ENCODE assay signal across 10 cellular contexts in genomic region chr10:4947635-4948596, GRCh38. TPM values are rescaled to one million over a fixed set of nuclear protein-coding genes. Genes with fewer than 3 reads are reported as not detected.
DNase-seq lines count a peak whose midpoint lies in the region; ATAC-seq and TF ChIP-seq lines count a peak whose summit lies in the region.
"Had no signal": no experiment of that assay in that cellular context is flagged by ENCODE, and none has a peak within 500 bp of the region (broad histone marks: within the 10 kb centered on the region; RNA-seq: fewer than 3 reads in every experiment).

No MANE protein-coding gene starts in this region.

- H3K27ac ChIP-seq in PC-3 (ENCODE audit: low read length), result peak overlapping the region; percentile 80
- peak overlapping the region; percentile 67 to 79 (median 76) for H3K27ac ChIP-seq in esophagus muscularis mucosa (replicated peaks in 1 of 4)
- H3K27ac ChIP-seq: C4-2B had no signal

- H3K27ac Mint-ChIP-seq in nephron (peak overlapping the region; percentile 17 to 91 (median 59)), endothelial cell (ENCODE audit: unreplicated experiment) (no peak overlapping the region), T-helper 17 cell (no peak overlapping the region)
- H3K27ac Mint-ChIP-seq: dendritic cell treated with granulocyte-macrophage colony-stimulating factor and Interleukin-4, amounts not matched to agents 40 ng/mL and 50 ng/mL, for 4 days had no signal

- H3K4me1 ChIP-seq in PC-3 (ENCODE audit: insufficient read depth, low read length) (peaks cover 18% of the 10 kb centered on the region), esophagus muscularis mucosa (peaks cover 9 to 62% (median 55%) of the 10 kb centered on the region in 4 donors)

- H3K4me3 Mint-ChIP-seq in nephron (no peak overlapping the region), endothelial cell (ENCODE audit: unreplicated experiment) (no peak overlapping the region), T-helper 17 cell (no peak overlapping the region)
- H3K4me3 Mint-ChIP-seq: dendritic cell treated with granulocyte-macrophage colony-stimulating factor and Interleukin-4, amounts not matched to agents 40 ng/mL and 50 ng/mL, for 4 days had no signal

- H3K27me3 ChIP-seq in PC-3 (ENCODE audit: low read length), result no peaks in the 10 kb centered on the region
- H3K27me3 ChIP-seq in esophagus muscularis mucosa, result no peaks in the 10 kb centered on the region

- DNase-seq in AG08395 (ENCODE audit: low spot score) (peak; percentile 94), PC-3 (peak; percentile 81), esophagus muscularis mucosa (ENCODE audit: extremely low spot score) (no peak), endothelial cell (ENCODE audit: low spot score) (no peak), T-helper 17 cell (no peak)
- no peak for DNase-seq in stimulated activated CD4-positive, alpha-beta T cell treated with anti-CD3 and anti-CD28 coated beads, Interleukin-2, amount 100 ng/mL, for 48 hours

- 19% methylated on average over 5 of the region's 5 CpGs for WGBS in esophagus muscularis mucosa

- H3K27me3 Mint-ChIP-seq in nephron (ENCODE audit: low read depth), result no peaks in the 10 kb centered on the region
- no peaks in the 10 kb centered on the region for H3K27me3 Mint-ChIP-seq in endothelial cell (ENCODE audit: unreplicated experiment)
- H3K27me3 Mint-ChIP-seq in T-helper 17 cell, result peaks cover 13% of the 10 kb centered on the region
- H3K27me3 Mint-ChIP-seq: dendritic cell treated with granulocyte-macrophage colony-stimulating factor and Interleukin-4, amounts not matched to agents 40 ng/mL and 50 ng/mL, for 4 days had no signal

- H3K4me1 Mint-ChIP-seq in nephron (peaks cover 15% of the 10 kb centered on the region), endothelial cell (ENCODE audit: unreplicated experiment) (peaks cover 4% of the 10 kb centered on the region), T-helper 17 cell (no peaks in the 10 kb centered on the region)

- no peaks in the 10 kb centered on the region for H3F3A ChIP-seq in PC-3 (ENCODE audit: low read length, unreplicated experiment)

- H3K4me3 ChIP-seq in PC-3 (ENCODE audit: low read length) (no peak overlapping the region), esophagus muscularis mucosa (no peak overlapping the region)

- intact Hi-C loops in PC-3 (cut with micrococcal nuclease), result no loop called here
- intact Hi-C loops in esophagus muscularis mucosa (cut with DNase I), result no loop called here

- peak overlapping the region; percentile 53 for H3K4me2 ChIP-seq in PC-3 (ENCODE audit: low read length)

- H3K36me3 Mint-ChIP-seq in nephron (ENCODE audit: low read depth) (no peaks in the 10 kb centered on the region), endothelial cell (ENCODE audit: low read depth, unreplicated experiment) (no peaks in the 10 kb centered on the region), T-helper 17 cell (ENCODE audit: low read depth) (no peaks in the 10 kb centered on the region)

- CTCF ChIA-PET in PC-3 (lab: Charles Lee), result no interaction called here

- no peak for TF ChIP-seq POLR2A in esophagus muscularis mucosa (IDR thresholded peaks at IDR 0.05; ENCODE audit: low read depth)

- POLR2A ChIA-PET in PC-3 (lab: Charles Lee; ENCODE audit: unreplicated experiment), result no interaction called here

- 0 out of 2 replicates have a peak overlapping the region, but pooled peaks have one; percentile 48 for H2AFZ ChIP-seq in PC-3 (ENCODE audit: low read length)

- H3K9ac ChIP-seq in PC-3 (ENCODE audit: low read length), result no peak overlapping the region

- no peaks in the 10 kb centered on the region for H3K79me2 ChIP-seq in PC-3 (ENCODE audit: low read length)

- H3K36me3 ChIP-seq in PC-3 (ENCODE audit: low read depth, low read length) (no peaks in the 10 kb centered on the region), esophagus muscularis mucosa (no peaks in the 10 kb centered on the region)

- TF ChIP-seq CTCF in PC-3 (conservative IDR thresholded peaks at IDR 0.05; ENCODE audit: low read depth, low read length) (no peak), esophagus muscularis mucosa (IDR thresholded peaks at IDR 0.05) (no peak), nephron (IDR thresholded peaks at IDR 0.05; ENCODE audit: unreplicated experiment in 3 of 3) (no peak), endothelial cell (IDR thresholded peaks at IDR 0.05; ENCODE audit: unreplicated experiment) (no peak)

- BruUV-seq in PC-3 (replicated peaks; lab: Mats Ljungman, UMichigan), result no TSS peak

- no peaks in the 10 kb centered on the region for H3K9me2 ChIP-seq in PC-3 (replicated peaks; ENCODE audit: low read length)

- ATAC-seq in PC-3 (peak; percentile 86), GM18502 (IDR thresholded peaks at IDR 0.05; ENCODE audit: poor library complexity, unreplicated experiment) (no peak), T-helper 17 cell (no peak)

- no peak for TF ChIP-seq EP300 in esophagus muscularis mucosa (IDR thresholded peaks at IDR 0.05)

- no peaks in the 10 kb centered on the region for H3K9me3 ChIP-seq in PC-3 (ENCODE audit: low read length)
- H3K9me3 ChIP-seq in esophagus muscularis mucosa, result no peaks in the 10 kb centered on the region
- no peaks in the 10 kb centered on the region for H3K9me3 ChIP-seq in T-helper 17 cell (ENCODE audit: control insufficient read depth, low read length, poor library complexity, severe bottlenecking)

- no peaks in the 10 kb centered on the region for H4K20me1 ChIP-seq in PC-3 (ENCODE audit: low read length)

- H3K9me3 Mint-ChIP-seq in nephron (peaks cover 5% of the 10 kb centered on the region), endothelial cell (ENCODE audit: unreplicated experiment) (no peaks in the 10 kb centered on the region)

RNA-seq across cellular contexts. Expression of gene AKR1C1, which starts 15.3 kb away (rescaled TPM):
- total RNA-seq in PC-3 (2014; rRNA removed), result 1.8 and 3.2 TPM in 2 replicates
- total RNA-seq in esophagus muscularis mucosa, result 100 to 1,000 TPM in 3 of 4 donors, 10 to 100 TPM in 1; 88.6 to 172 (median 141) TPM
- total RNA-seq in endothelial cell (ENCODE audit: unreplicated experiment), result 1.6 TPM
- 1 to 10 TPM; 1.0 to 1.2 TPM for total RNA-seq in T-helper 17 cell

RNA-seq across cellular contexts. Expression of gene AKR1C2, which starts 55.7 kb away (rescaled TPM):
- total RNA-seq in PC-3 (2014; rRNA removed) (0.66 TPM in 1 of 2 replicates, not detected in the other), esophagus muscularis mucosa (10 to 100 TPM in 1 of 4 donors, 1 to 10 TPM in 3; 7.9 to 12.7 (median 9.6) TPM), endothelial cell (ENCODE audit: unreplicated experiment) (not detected), T-helper 17 cell (not detected)

Comparison
In these comparisons a context has a peak if more than half of its experiments do, and no peak if none do; other contexts are left out.
1. DNase-seq: peak in AG08395 (single experiment) and PC-3 (single experiment); none in esophagus muscularis mucosa (single experiment), stimulated activated CD4-positive, alpha-beta T cell treated with anti-CD3 and anti-CD28 coated beads, Interleukin-2, amount 100 ng/mL, for 48 hours (0 of 2), endothelial cell (single experiment) and T-helper 17 cell (0 of 3).
2. H3K27ac Mint-ChIP-seq: peak in nephron (3 of 3); none in endothelial cell (single experiment) and T-helper 17 cell (single experiment).
3. RNA of gene AKR1C1, which starts 15.3 kb away (total RNA-seq): 88.6 to 172 TPM in esophagus muscularis mucosa; 1.8 to 3.2 TPM in PC-3, 1.6 TPM in endothelial cell (single experiment) and 1.0 to 1.2 TPM in T-helper 17 cell; every median in the first group is over 10 times any median in the second.